In genomic region chr1:36466370-36467026, GRCh38 we compare ENCODE assay signal across 16 cellular contexts. TPM values are rescaled to one million over a fixed set of nuclear protein-coding genes. Genes with fewer than 3 reads are reported as not detected.
"Had no signal": no experiment of that assay in that cellular context is flagged by ENCODE, and none has a peak within 500 bp of the region (broad histone marks: within the 10 kb centered on the region; RNA-seq: fewer than 3 reads in every experiment).

No MANE protein-coding gene starts in this region.

- H3K4me3 ChIP-seq: colonic mucosa, gastrocnemius medialis, stomach, thoracic aorta had no signal

- H3K36me3 ChIP-seq: colonic mucosa had no signal

- H3K4me3 Mint-ChIP-seq: activated naive CD4-positive, alpha-beta T cell treated with anti-CD3 and anti-CD28 coated beads, Interleukin-2, amount 10 ng/mL, durations not matched to agents 7 days and 5 days; mesothelial cell of epicardium had no signal

- H3K36me3 Mint-ChIP-seq: mesothelial cell of epicardium had no signal

- H3K27ac Mint-ChIP-seq: activated naive CD4-positive, alpha-beta T cell treated with anti-CD3 and anti-CD28 coated beads, Interleukin-2, amount 10 ng/mL, durations not matched to agents 7 days and 5 days had no signal

- DNase-seq: activated CD8-positive, alpha-beta memory T cell treated with anti-CD3 and anti-CD28 coated beads for 24 hours; activated naive CD4-positive, alpha-beta T cell treated with anti-CD3 and anti-CD28 coated beads, Interleukin-2, amount 10 ng/mL, durations not matched to agents 7 days and 5 days; caudate nucleus; colonic mucosa; effector CD4-positive, alpha-beta T cell; gastrocnemius medialis; kidney; left ventricle myocardium superior; stimulated activated CD4-positive, alpha-beta T cell treated with anti-CD3 and anti-CD28 coated beads, Interleukin-4, amount 100 ng/mL, for 1 hour; stimulated activated CD8-positive, alpha-beta memory T cell treated with anti-CD3 and anti-CD28 coated beads, Interleukin-4, amount 100 ng/mL, for 48 hours; stomach had no signal

- H3K9me3 ChIP-seq: colonic mucosa, gastrocnemius medialis, stomach, thoracic aorta had no signal

- H3K9me3 Mint-ChIP-seq: activated naive CD4-positive, alpha-beta T cell treated with anti-CD3 and anti-CD28 coated beads, Interleukin-2, amount 10 ng/mL, durations not matched to agents 7 days and 5 days; mesothelial cell of epicardium had no signal

- H3K27ac ChIP-seq: colonic mucosa, gastrocnemius medialis, stomach, thoracic aorta, VCaP had no signal

- ATAC-seq: gastrocnemius medialis, left ventricle myocardium superior had no signal

- H3K27me3 ChIP-seq: colonic mucosa, gastrocnemius medialis, stomach had no signal

RNA-seq across cellular contexts. Expression of gene CSF3R, which starts 16.2 kb away (rescaled TPM):
- total RNA-seq: endothelial cell of umbilical vein, myocyte had no signal
- polyA plus RNA-seq: endothelial cell of umbilical vein had no signal
